In the genomic region with DNA sequence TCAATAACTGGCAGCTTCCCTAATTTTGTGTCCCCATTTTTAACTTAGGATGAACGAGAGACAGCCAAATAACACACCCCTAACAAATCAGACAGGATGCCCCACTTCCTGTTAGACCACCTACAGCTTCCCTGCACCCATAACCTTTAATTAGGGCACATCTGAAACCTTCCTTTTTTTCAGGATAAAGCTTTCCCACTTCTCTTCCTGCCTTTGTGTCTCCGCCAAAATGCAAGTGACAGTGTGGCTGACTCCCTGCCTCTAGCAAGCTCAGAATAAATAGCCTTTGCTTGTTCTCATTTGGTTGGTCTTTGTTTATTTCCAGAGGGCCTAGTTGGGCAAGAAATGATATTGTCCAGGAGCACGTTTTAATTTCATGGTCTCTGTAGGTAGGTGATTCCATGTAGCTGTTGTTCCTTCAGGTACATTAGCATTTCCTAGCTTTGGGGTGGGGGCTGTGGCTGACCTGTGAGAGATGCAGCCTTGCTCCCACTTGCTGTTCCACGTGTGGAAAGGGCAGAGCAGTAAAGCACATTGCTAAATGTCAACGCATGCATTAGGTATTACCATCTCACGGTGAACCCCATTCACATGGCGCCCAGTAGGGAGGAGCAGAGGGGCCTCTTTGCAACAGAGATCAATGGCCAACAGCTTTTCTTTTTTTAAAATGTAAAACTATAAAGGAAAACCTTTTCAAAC, we compare ENCODE assay signal across 21 cellular contexts.
DNase-seq lines count a peak whose midpoint lies in the region; ATAC-seq and TF ChIP-seq lines count a peak whose summit lies in the region.
"Had no signal": no experiment of that assay in that cellular context is flagged by ENCODE, and none has a peak within 500 bp of the region (broad histone marks: within the 10 kb centered on the region; RNA-seq: fewer than 3 reads in every experiment).

No MANE protein-coding gene starts in this region.

- H3K4me3 Mint-ChIP-seq in endothelial cell (ENCODE audit: unreplicated experiment) (peak overlapping the region; percentile 26), neural progenitor cell (no peak overlapping the region)
- H3K4me3 Mint-ChIP-seq in stimulated activated naive B cell treated with anti-CD40 and anti-IgM and Interleukin-4, amounts not matched to agents 10 μg/mL and 1 μg/mL and 100 μg/mL, for 72 hours = no peak overlapping the region

- H3K27ac ChIP-seq in HUES6 (ENCODE audit: low read depth, low read length) = peak overlapping the region; percentile 51; the same call in 1 of the 2 replicates
- peak overlapping the region; percentile 69 for H3K27ac ChIP-seq in neural progenitor cell
- peak overlapping the region in 1 of 2 donors; percentile 21 for H3K27ac ChIP-seq in left lung
- H3K27ac ChIP-seq: C4-2B, GM23248, HL-60, KMS-11, SJSA1 had no signal

- H3K36me3 Mint-ChIP-seq in endothelial cell (ENCODE audit: low read depth, unreplicated experiment) = no peaks in the 10 kb centered on the region
- peaks cover 2% of the 10 kb centered on the region for H3K36me3 Mint-ChIP-seq in neural progenitor cell
- peaks cover 3 to 6% of the 10 kb centered on the region in 2 donors for H3K36me3 Mint-ChIP-seq in stimulated activated naive B cell treated with anti-CD40 and anti-IgM and Interleukin-4, amounts not matched to agents 10 μg/mL and 1 μg/mL and 100 μg/mL, for 72 hours

- H3K9ac ChIP-seq in HUES6 (ENCODE audit: low read length) (no peak overlapping the region), neural progenitor cell (no peak overlapping the region)
- H3K9ac ChIP-seq: GM23248, KMS-11 had no signal

- peak overlapping the region; percentile 31 for H3K4me2 ChIP-seq in neural progenitor cell
- H3K4me2 ChIP-seq: KMS-11 had no signal

- H3K27ac Mint-ChIP-seq in endothelial cell (ENCODE audit: unreplicated experiment) (peak overlapping the region; percentile 97), neural progenitor cell (peak overlapping the region; percentile 16)
- no peak overlapping the region for H3K27ac Mint-ChIP-seq in stimulated activated naive B cell treated with anti-CD40 and anti-IgM and Interleukin-4, amounts not matched to agents 10 μg/mL and 1 μg/mL and 100 μg/mL, for 72 hours

- H3K27me3 ChIP-seq in HUES6 (ENCODE audit: control insufficient read depth, insufficient read depth, low read length) (no peaks in the 10 kb centered on the region), neural progenitor cell (no peaks in the 10 kb centered on the region), left lung (no peaks in the 10 kb centered on the region)
- H3K27me3 ChIP-seq: MG63, SJSA1 had no signal

- ATAC-seq in HG03196 (IDR thresholded peaks at IDR 0.05; ENCODE audit: unreplicated experiment) = no peak
- no peak for ATAC-seq in left lung
- ATAC-seq in stimulated activated naive B cell treated with anti-CD40 and anti-IgM and Interleukin-4, amounts not matched to agents 10 μg/mL and 1 μg/mL and 100 μg/mL, for 72 hours (replicated peaks) = no peak
- ATAC-seq: GM12878 had no signal

- DNase-seq in NCI-H1417 (lab: John Stamatoyannopoulos, UW) (peak in 2 of 3 experiments; percentile 23 to 35), NCI-H1417 treated with DMSO at 0.1 percent for 48 hours (lab: John Stamatoyannopoulos, UW) (no peak), endothelial cell (ENCODE audit: low spot score) (no peak), neural progenitor cell (ENCODE audit: low spot score) (no peak), left lung (no peak)
- DNase-seq in stimulated activated naive B cell treated with anti-CD40 and anti-IgM and Interleukin-4, amounts not matched to agents 10 μg/mL and 1 μg/mL and 100 μg/mL, for 72 hours = no peak
- DNase-seq: 8988T, DMS53, GM23248, MG63, NCI-H1105 treated with DMSO at 0.1 percent for 48 hours, NCI-H1930, NCI-H2171, NCI-H446 treated with DMSO at 0.1 percent for 48 hours had no signal

- H3K79me2 ChIP-seq in neural progenitor cell (ENCODE audit: low read depth) = peaks cover 4% of the 10 kb centered on the region

- intact Hi-C loops in left lung (cut with DNase I) = no loop called here

- H3K4me1 Mint-ChIP-seq in endothelial cell (ENCODE audit: unreplicated experiment) (peaks cover 46% of the 10 kb centered on the region), neural progenitor cell (peaks cover 32% of the 10 kb centered on the region)
- peaks cover 18 to 55% of the 10 kb centered on the region in 2 donors for H3K4me1 Mint-ChIP-seq in stimulated activated naive B cell treated with anti-CD40 and anti-IgM and Interleukin-4, amounts not matched to agents 10 μg/mL and 1 μg/mL and 100 μg/mL, for 72 hours

- peaks cover 44% of the 10 kb centered on the region for H3K4me1 ChIP-seq in HUES6 (ENCODE audit: control insufficient read depth, insufficient read depth, low read length)
- H3K4me1 ChIP-seq in neural progenitor cell = peaks cover 41% of the 10 kb centered on the region
- no peaks in the 10 kb centered on the region for H3K4me1 ChIP-seq in left lung
- H3K4me1 ChIP-seq: SJSA1 had no signal

- no peaks in the 10 kb centered on the region for H3K9me3 Mint-ChIP-seq in endothelial cell (ENCODE audit: unreplicated experiment)
- no peaks in the 10 kb centered on the region for H3K9me3 Mint-ChIP-seq in neural progenitor cell
- H3K9me3 Mint-ChIP-seq in stimulated activated naive B cell treated with anti-CD40 and anti-IgM and Interleukin-4, amounts not matched to agents 10 μg/mL and 1 μg/mL and 100 μg/mL, for 72 hours = peaks cover 0 to 4% of the 10 kb centered on the region in 2 donors

- H2AFZ ChIP-seq in neural progenitor cell (replicated peaks) = no peak overlapping the region
- H2AFZ ChIP-seq: GM23248 had no signal

- no peaks in the 10 kb centered on the region for H4K20me1 ChIP-seq in neural progenitor cell (ENCODE audit: low read depth)

- H3K9me3 ChIP-seq in HUES6 (ENCODE audit: control insufficient read depth, insufficient read depth, low read depth, low read length) (no peaks in the 10 kb centered on the region), neural progenitor cell (ENCODE audit: low read depth) (no peaks in the 10 kb centered on the region), left lung (no peaks in the 10 kb centered on the region)
- H3K9me3 ChIP-seq: MG63, SJSA1 had no signal

- no peak for TF ChIP-seq CTCF in endothelial cell (IDR thresholded peaks at IDR 0.05; ENCODE audit: unreplicated experiment)
- no peak for TF ChIP-seq CTCF in neural progenitor cell (IDR thresholded peaks at IDR 0.05)
- TF ChIP-seq CTCF in left lung (IDR thresholded peaks at IDR 0.05) = no peak

- H3K4me3 ChIP-seq in HUES6 (ENCODE audit: low read depth, low read length) (no peak overlapping the region), neural progenitor cell (no peak overlapping the region), left lung (no peak overlapping the region)
- H3K4me3 ChIP-seq: GM12878, GM23248, MG63, SJSA1 had no signal

- H3K27me3 Mint-ChIP-seq in endothelial cell (ENCODE audit: unreplicated experiment) (no peaks in the 10 kb centered on the region), neural progenitor cell (ENCODE audit: insufficient read depth, low read depth) (peaks cover 2% of the 10 kb centered on the region)
- H3K27me3 Mint-ChIP-seq in stimulated activated naive B cell treated with anti-CD40 and anti-IgM and Interleukin-4, amounts not matched to agents 10 μg/mL and 1 μg/mL and 100 μg/mL, for 72 hours = no peaks in the 10 kb centered on the region

- H3K36me3 ChIP-seq in HUES6 (ENCODE audit: control insufficient read depth, insufficient read depth, low read length) (no peaks in the 10 kb centered on the region), neural progenitor cell (no peaks in the 10 kb centered on the region), left lung (no peaks in the 10 kb centered on the region)
- H3K36me3 ChIP-seq: MG63, SJSA1 had no signal

- H3F3A ChIP-seq in neural progenitor cell (ENCODE audit: low read depth) = peaks cover 16% of the 10 kb centered on the region

Comparison
In these comparisons a context has a peak if more than half of its experiments do, and no peak if none do; other contexts are left out.
1. DNase-seq: peak in NCI-H1417 (2 of 3); none in NCI-H1417 treated with DMSO at 0.1 percent for 48 hours (single experiment), endothelial cell (single experiment), neural progenitor cell (single experiment), left lung (0 of 2) and stimulated activated naive B cell treated with anti-CD40 and anti-IgM and Interleukin-4, amounts not matched to agents 10 μg/mL and 1 μg/mL and 100 μg/mL, for 72 hours (single experiment).